Comparison of ENCODE assay signal across 1 cellular context in the genomic region with DNA sequence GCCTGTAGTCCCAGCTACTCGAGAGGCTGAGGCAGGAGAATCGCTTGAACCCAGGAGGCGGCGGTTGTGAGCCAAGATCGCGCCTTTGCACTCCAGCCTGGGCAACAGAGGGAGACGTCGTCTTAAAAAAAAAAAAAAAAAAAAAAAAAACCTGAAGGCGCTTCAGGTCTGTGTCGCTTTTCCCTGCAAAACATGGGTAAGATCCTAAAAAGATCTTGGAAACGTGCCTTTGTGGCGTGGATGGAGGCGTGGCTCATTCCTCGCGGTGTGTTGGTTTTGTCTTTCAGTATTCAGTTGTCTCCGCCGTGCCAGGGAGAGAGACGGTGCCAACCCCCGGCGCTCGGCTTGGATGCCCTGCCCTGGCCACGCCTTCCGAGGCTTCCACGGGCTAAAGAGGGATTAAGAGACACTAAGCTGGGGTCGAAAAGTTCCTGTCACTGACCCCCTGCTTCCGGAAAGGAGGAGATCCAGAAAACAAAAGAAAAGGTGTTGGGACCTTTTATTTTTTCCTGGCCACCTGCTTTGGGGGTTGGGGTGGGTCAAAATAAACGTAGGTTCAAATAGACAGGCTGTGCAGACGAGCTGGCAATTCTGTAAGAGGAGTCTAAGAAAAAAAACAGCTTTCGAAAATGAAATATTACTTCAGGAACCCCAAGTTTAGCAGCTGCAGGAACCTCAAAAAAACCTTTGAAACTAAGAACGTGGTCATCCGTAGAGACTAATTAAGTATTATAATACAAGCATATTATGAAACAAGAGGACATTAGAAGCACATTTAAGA.
TF ChIP-seq lines count a peak whose summit lies in the region.

No MANE protein-coding gene starts in this region.

TF ChIP-seq in HEK293, 187 proteins besides CTCF, POLR2A, EP300 and RAD21 (continued from another document):
- TF ChIP-seq GLIS2 (tag by site-specific recombination; IDR thresholded peaks at IDR 0.05) = 0 out of 2 replicates have a peak, but pooled peaks have one; percentile 7
- TF ChIP-seq KLF1 (tag by site-specific recombination; IDR thresholded peaks at IDR 0.05) = 0 out of 2 replicates have a peak, but pooled peaks have one; percentile 10
- TF ChIP-seq ZNF121 (tag by site-specific recombination; IDR thresholded peaks at IDR 0.05) = no peak
- peak; percentile 18; the same call in 1 of the 2 replicates for TF ChIP-seq ZNF777 (tag by site-specific recombination; IDR thresholded peaks at IDR 0.05; ENCODE audit: borderline replicate concordance)
- TF ChIP-seq, protein P1, sequence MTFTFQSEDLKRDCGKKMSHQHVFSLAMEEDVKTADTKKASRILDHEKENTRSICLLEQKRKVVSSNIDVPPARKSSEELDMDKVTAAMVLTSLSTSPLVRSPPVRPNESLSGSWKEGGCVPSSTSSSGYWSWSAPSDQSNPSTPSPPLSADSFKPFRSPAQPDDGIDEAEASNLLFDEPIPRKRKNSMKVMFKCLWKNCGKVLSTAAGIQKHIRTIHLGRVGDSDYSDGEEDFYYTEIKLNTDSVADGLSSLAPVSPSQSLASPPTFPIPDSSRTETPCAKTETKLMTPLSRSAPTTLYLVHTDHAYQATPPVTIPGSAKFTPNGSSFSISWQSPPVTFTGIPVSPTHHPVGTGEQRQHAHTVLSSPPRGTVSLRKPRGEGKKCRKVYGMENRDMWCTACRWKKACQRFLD (tag by site-specific recombination; IDR thresholded peaks at IDR 0.05) = no peak
